ENCODE assay signal across 20 cellular contexts in genomic region chr15:73804421-73804820, GRCh38.
DNase-seq lines count a peak whose midpoint lies in the region; ATAC-seq lines count a peak whose summit lies in the region.
"Had no signal": no experiment of that assay in that cellular context is flagged by ENCODE, and none has a peak within 500 bp of the region (broad histone marks: within the 10 kb centered on the region; RNA-seq: fewer than 3 reads in every experiment).

No MANE protein-coding gene starts in this region.

- no peak for ATAC-seq in GM18873 (IDR thresholded peaks at IDR 0.05; ENCODE audit: low FRiP score, unreplicated experiment)
- ATAC-seq: heart left ventricle, left colon, natural killer cell had no signal

- peak; percentile 30 for DNase-seq in COLO829 (ENCODE audit: low spot score)
- peak in 2 of 3 experiments; percentile 62 to 82 for DNase-seq in NCI-H1417 (lab: John Stamatoyannopoulos, UW)
- DNase-seq in astrocyte of the hippocampus (ENCODE audit: low read depth, low spot score) = peak; percentile 53
- peak; percentile 50 for DNase-seq in midbrain (lab: John Stamatoyannopoulos, UW)
- DNase-seq in retina = no peak
- no peak for DNase-seq in NCI-H446 (lab: John Stamatoyannopoulos, UW)
- DNase-seq: activated CD4-positive, alpha-beta T cell treated with anti-CD3 and anti-CD28 coated beads, Interleukin-2, amount 50 U/mL, for 1 hour; activated CD8-positive, alpha-beta memory T cell treated with anti-CD3 and anti-CD28 coated beads, Interleukin-2, amount 50 U/mL, for 4 hours; activated naive CD8-positive, alpha-beta T cell treated with anti-CD3 and anti-CD28 coated beads, Interleukin-2, amount 10 ng/mL, durations not matched to agents 7 days and 5 days; brain microvascular endothelial cell; DMS153; heart left ventricle; left colon; MG63; natural killer cell; NCI-H187 treated with DMSO at 0.1 percent for 48 hours; NCI-H524 treated with DMSO at 0.1 percent for 48 hours; stimulated activated CD4-positive, alpha-beta T cell treated with anti-CD3 and anti-CD28 coated beads, Interleukin-1b, Interleukin-23, amount 100 ng/mL, for 48 hours; testis had no signal

Comparison
In these comparisons a context has a peak if more than half of its experiments do, and no peak if none do; other contexts are left out.
1. DNase-seq: peak in COLO829 (single experiment), NCI-H1417 (2 of 3), astrocyte of the hippocampus (single experiment) and midbrain (single experiment); none in retina (single experiment) and NCI-H446 (0 of 2).